ENCODE assay signal across 11 cellular contexts in the genomic region with DNA sequence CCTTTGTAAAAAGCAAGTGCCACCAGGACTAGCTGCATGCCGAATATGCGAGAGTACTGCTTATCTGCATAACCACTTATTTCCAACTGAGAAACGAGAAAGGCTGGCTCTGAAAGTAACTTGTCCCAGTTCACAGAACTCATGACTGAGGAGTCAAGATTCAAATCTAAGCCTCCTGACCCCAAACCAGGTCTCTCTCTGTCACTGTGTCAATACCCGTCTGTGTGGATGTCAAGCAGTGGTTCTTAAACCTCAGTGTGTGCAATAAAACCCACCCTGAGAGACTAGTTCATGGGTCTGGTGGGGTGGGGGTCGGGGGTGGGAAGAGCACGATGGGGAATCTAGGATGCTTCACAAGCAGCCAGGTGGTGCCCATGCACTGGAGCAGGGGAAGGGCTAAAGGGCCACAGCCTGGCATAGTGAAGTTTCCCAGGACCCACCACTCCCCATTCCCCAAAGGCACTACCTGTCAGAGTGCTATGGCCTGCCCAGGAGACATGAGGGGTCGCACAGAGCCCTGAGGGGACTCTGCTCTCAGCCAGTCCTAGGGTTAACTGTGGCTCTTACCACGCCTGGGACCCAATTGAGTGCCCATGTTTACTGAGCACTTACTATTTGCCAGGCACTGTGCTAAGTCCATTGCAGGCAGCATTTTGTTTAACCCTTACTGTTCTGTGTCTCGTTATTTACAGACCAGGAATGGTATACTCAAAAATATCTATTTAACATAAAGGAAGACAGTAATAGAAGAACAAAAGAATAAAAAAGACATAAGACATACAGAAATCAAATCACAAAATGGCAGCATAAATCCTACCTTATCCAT. TPM values are rescaled to one million over a fixed set of nuclear protein-coding genes. Genes with fewer than 3 reads are reported as not detected.
DNase-seq lines count a peak whose midpoint lies in the region; ATAC-seq and TF ChIP-seq lines count a peak whose summit lies in the region.
"Had no signal": no experiment of that assay in that cellular context is flagged by ENCODE, and none has a peak within 500 bp of the region (broad histone marks: within the 10 kb centered on the region; RNA-seq: fewer than 3 reads in every experiment).

No MANE protein-coding gene starts in this region.

- TF ChIP-seq CTCF in SU-DHL-6 (IDR thresholded peaks at IDR 0.05; ENCODE audit: insufficient read depth, low read length, poor library complexity, severe bottlenecking), result no peak

- H3K4me3 Mint-ChIP-seq in activated CD4-positive, alpha-beta T cell treated with anti-CD3 and anti-CD28 coated beads, Interleukin-2, amount 10 ng/mL, durations not matched to agents 24 days and 14 days, result peak overlapping the region; percentile 55
- peak overlapping the region; percentile 43 to 65 for H3K4me3 Mint-ChIP-seq in stimulated activated naive B cell treated with anti-CD40 and anti-IgM and Interleukin-4, amounts not matched to agents 10 μg/mL and 1 μg/mL and 100 μg/mL, for 72 hours

- H3K4me2 ChIP-seq in SU-DHL-6 (ENCODE audit: low read depth, low read length, poor library complexity, severe bottlenecking), result peak overlapping the region; percentile 58

- no peaks in the 10 kb centered on the region for H3K27me3 ChIP-seq in SU-DHL-6 (ENCODE audit: low read length)
- no peaks in the 10 kb centered on the region for H3K27me3 ChIP-seq in esophagus (ENCODE audit: control insufficient read depth in 1 of 2, insufficient read depth in 2 of 2, low read length in 2 of 2)

- H3K27me3 Mint-ChIP-seq in activated CD4-positive, alpha-beta T cell treated with anti-CD3 and anti-CD28 coated beads, Interleukin-2, amount 10 ng/mL, durations not matched to agents 24 days and 14 days, result no peaks in the 10 kb centered on the region
- H3K27me3 Mint-ChIP-seq in stimulated activated naive B cell treated with anti-CD40 and anti-IgM and Interleukin-4, amounts not matched to agents 10 μg/mL and 1 μg/mL and 100 μg/mL, for 72 hours, result no peaks in the 10 kb centered on the region

- H3K27ac ChIP-seq in SU-DHL-6 (ENCODE audit: low read depth, low read length) (peak overlapping the region; percentile 84), esophagus (ENCODE audit: low read depth in 2 of 2, low read length in 1 of 2) (peak overlapping the region; percentile 98)

- peaks cover 100% of the 10 kb centered on the region for H3K79me2 ChIP-seq in SU-DHL-6 (ENCODE audit: insufficient read depth, low read length)

- H3K36me3 ChIP-seq in SU-DHL-6 (ENCODE audit: low read length) (no peaks in the 10 kb centered on the region), esophagus (ENCODE audit: control insufficient read depth in 2 of 2, insufficient read depth in 2 of 2, low read length in 1 of 2) (no peaks in the 10 kb centered on the region)

- H4K20me1 ChIP-seq in SU-DHL-6 (ENCODE audit: low read depth, low read length), result peaks cover 16% of the 10 kb centered on the region

- no peak for DNase-seq in activated CD4-positive, alpha-beta T cell treated with anti-CD3 and anti-CD28 coated beads, Interleukin-2, amount 10 ng/mL, durations not matched to agents 24 days and 14 days
- no peak for DNase-seq in activated CD4-positive, alpha-beta T cell treated with anti-CD3 and anti-CD28 coated beads for 48 hours
- no peak for DNase-seq in stimulated activated naive B cell treated with anti-CD40 and anti-IgM and Interleukin-4, amounts not matched to agents 10 μg/mL and 1 μg/mL and 100 μg/mL, for 72 hours
- no peak for DNase-seq in mucosa of gallbladder (ENCODE audit: low spot score)
- no peak for DNase-seq in KG1 (lab: John Stamatoyannopoulos, UW)
- DNase-seq: activated CD4-positive, CD25-positive, alpha-beta regulatory T cell; head of caudate nucleus; NK-92 treated with Interleukin-12 subunit alpha and Interleukin-12 subunit beta, amount 100 ng/mL, for 24 hours had no signal

- H3K4me3 ChIP-seq in SU-DHL-6 (ENCODE audit: insufficient read depth, low read length, poor library complexity, severe bottlenecking), result no peak overlapping the region
- no peak overlapping the region for H3K4me3 ChIP-seq in esophagus (ENCODE audit: low read depth in 1 of 2, low read length in 2 of 2)

- H3K4me1 ChIP-seq in esophagus (ENCODE audit: control insufficient read depth in 2 of 2, insufficient read depth in 2 of 2, low read length in 1 of 2), result peaks cover 65 to 66% of the 10 kb centered on the region in 2 donors

- 62 to 72% methylated on average over 9 of the region's 9 CpGs for WGBS in esophagus, 2 donors

- H3K9me3 Mint-ChIP-seq in activated CD4-positive, alpha-beta T cell treated with anti-CD3 and anti-CD28 coated beads, Interleukin-2, amount 10 ng/mL, durations not matched to agents 24 days and 14 days, result no peaks in the 10 kb centered on the region
- no peaks in the 10 kb centered on the region for H3K9me3 Mint-ChIP-seq in stimulated activated naive B cell treated with anti-CD40 and anti-IgM and Interleukin-4, amounts not matched to agents 10 μg/mL and 1 μg/mL and 100 μg/mL, for 72 hours

- peak overlapping the region; percentile 49; the same call in 1 of the 2 replicates for H3K9ac ChIP-seq in SU-DHL-6 (ENCODE audit: low read length)

- no peaks in the 10 kb centered on the region for H3K9me2 ChIP-seq in SU-DHL-6 (replicated peaks; ENCODE audit: insufficient read depth, low read length)

- intact Hi-C loops in activated CD4-positive, alpha-beta T cell treated with anti-CD3 and anti-CD28 coated beads, Interleukin-2, amount 10 ng/mL, durations not matched to agents 24 days and 14 days (cut with micrococcal nuclease), result no loop called here

- 0 out of 2 replicates have a peak, but pooled peaks cover 13% of the 10 kb centered on the region for H3F3A ChIP-seq in SU-DHL-6 (ENCODE audit: insufficient read depth)

- peaks cover 91% of the 10 kb centered on the region for H3K4me1 Mint-ChIP-seq in activated CD4-positive, alpha-beta T cell treated with anti-CD3 and anti-CD28 coated beads, Interleukin-2, amount 10 ng/mL, durations not matched to agents 24 days and 14 days
- peaks cover 75 to 99% of the 10 kb centered on the region in 2 donors for H3K4me1 Mint-ChIP-seq in stimulated activated naive B cell treated with anti-CD40 and anti-IgM and Interleukin-4, amounts not matched to agents 10 μg/mL and 1 μg/mL and 100 μg/mL, for 72 hours

- peak in 1 of 2 donors; percentile 13 for ATAC-seq in stimulated activated naive B cell treated with anti-CD40 and anti-IgM and Interleukin-4, amounts not matched to agents 10 μg/mL and 1 μg/mL and 100 μg/mL, for 72 hours (replicated peaks)
- no peak for ATAC-seq in HG03159 (IDR thresholded peaks at IDR 0.05; ENCODE audit: unreplicated experiment)

- no peaks in the 10 kb centered on the region for H3K9me3 ChIP-seq in SU-DHL-6 (ENCODE audit: insufficient read depth, low read length)
- H3K9me3 ChIP-seq in esophagus (ENCODE audit: control insufficient read depth in 2 of 2, insufficient read depth in 1 of 2, low read depth in 1 of 2, low read length in 1 of 2), result no peaks in the 10 kb centered on the region

- H3K27ac Mint-ChIP-seq in activated CD4-positive, alpha-beta T cell treated with anti-CD3 and anti-CD28 coated beads, Interleukin-2, amount 10 ng/mL, durations not matched to agents 24 days and 14 days, result peak overlapping the region; percentile 79
- peak overlapping the region; percentile 89 for H3K27ac Mint-ChIP-seq in stimulated activated naive B cell treated with anti-CD40 and anti-IgM and Interleukin-4, amounts not matched to agents 10 μg/mL and 1 μg/mL and 100 μg/mL, for 72 hours

- H3K36me3 Mint-ChIP-seq in activated CD4-positive, alpha-beta T cell treated with anti-CD3 and anti-CD28 coated beads, Interleukin-2, amount 10 ng/mL, durations not matched to agents 24 days and 14 days (ENCODE audit: low read depth), result peaks cover 22% of the 10 kb centered on the region
- H3K36me3 Mint-ChIP-seq in stimulated activated naive B cell treated with anti-CD40 and anti-IgM and Interleukin-4, amounts not matched to agents 10 μg/mL and 1 μg/mL and 100 μg/mL, for 72 hours, result peaks cover 10 to 41% of the 10 kb centered on the region in 2 donors

- H2AFZ ChIP-seq in SU-DHL-6 (ENCODE audit: low read depth, low read length, severe bottlenecking), result no peak overlapping the region

RNA-seq across cellular contexts. Expression of a gene that starts 33.4 kb away (rescaled TPM):
- total RNA-seq in activated CD4-positive, alpha-beta T cell treated with anti-CD3 and anti-CD28 coated beads, Interleukin-2, amount 10 ng/mL, durations not matched to agents 24 days and 14 days, result 29.7 and 30.4 TPM in 2 replicates
- polyA plus RNA-seq in esophagus, result 10 to 100 TPM; 12.7 to 13.2 TPM
- total RNA-seq in mucosa of gallbladder, result 79.5 TPM
